Comparison of ENCODE assay signal across 8 cellular contexts in genomic region chr12:949337-950099, GRCh38. TPM values are rescaled to one million over a fixed set of nuclear protein-coding genes. Genes with fewer than 3 reads are reported as not detected.
DNase-seq lines count a peak whose midpoint lies in the region; ATAC-seq, FAIRE-seq and TF ChIP-seq lines count a peak whose summit lies in the region.

Gene RAD52 (minus strand): TSS chr12:949694. CDS start chr12:933058, 16,636 bp downstream.

- TF ChIP-seq CTCF in WERI-Rb-1 (IDR thresholded peaks at IDR 0.05; ENCODE audit: low read depth, low read length), result peak; percentile 79
- peak; percentile 90 for TF ChIP-seq CTCF in bronchial epithelial cell (IDR thresholded peaks at IDR 0.05; ENCODE audit: insufficient read depth, low read length, severe bottlenecking)
- peak; percentile 96 for TF ChIP-seq CTCF in smooth muscle cell (IDR thresholded peaks at IDR 0.05; ENCODE audit: borderline replicate concordance, insufficient read depth, poor library complexity, severe bottlenecking)

- H3K27ac ChIP-seq in WERI-Rb-1, result peak within 1 kb of the TSS; percentile 93
- peak within 1 kb of the TSS; percentile 88 for H3K27ac ChIP-seq in smooth muscle cell (ENCODE audit: low read depth)

- H3K9me3 ChIP-seq in WERI-Rb-1 (ENCODE audit: severe bottlenecking) (no peaks in the 10 kb centered on the region), smooth muscle cell (replicated peaks; ENCODE audit: low read depth) (no peaks in the 10 kb centered on the region)

- H3K9ac ChIP-seq in smooth muscle cell (ENCODE audit: low read depth), result peak within 1 kb of the TSS; percentile 62

- H3F3A ChIP-seq in smooth muscle cell (ENCODE audit: low read depth), result no peaks in the 10 kb centered on the region

- H3K4me3 ChIP-seq in WERI-Rb-1 (ENCODE audit: low read depth, low read length) (peak within 1 kb of the TSS; percentile 74), bronchial epithelial cell (ENCODE audit: low read depth, low read length) (peak within 1 kb of the TSS; percentile 81), smooth muscle cell (peak within 1 kb of the TSS; percentile 72)

- WGBS in smooth muscle cell (ENCODE audit: low lambda C conversion rate), result under 1% methylated on average over 55 of the region's 58 CpGs

- peak within 1 kb of the TSS; percentile 89 for H3K4me2 ChIP-seq in smooth muscle cell

- H3K79me2 ChIP-seq in smooth muscle cell (ENCODE audit: low read depth), result peaks cover 19% of the 10 kb centered on the region

- H3K4me1 ChIP-seq in smooth muscle cell (ENCODE audit: low read depth), result peaks cover 6% of the 10 kb centered on the region

- DNase-seq in ACHN (peak; percentile 100), NCI-H2196 treated with DMSO at 0.1 percent for 48 hours (lab: John Stamatoyannopoulos, UW; ENCODE audit: unreplicated experiment) (peak; percentile 86), WERI-Rb-1 (peak; percentile 97), bronchial epithelial cell (ENCODE audit: low read depth) (peak; percentile 93), iPS-NIHi11 (ENCODE audit: low spot score) (peak; percentile 92), smooth muscle cell (lab: John Stamatoyannopoulos, UW; ENCODE audit: unreplicated experiment) (peak; percentile 90)

- peak within 1 kb of the TSS; percentile 79 for H2AFZ ChIP-seq in smooth muscle cell (ENCODE audit: low read depth)

- in situ Hi-C loops in ACHN (cut with HindIII; ENCODE audit: low pct_ligation_motif_present, low pct_unique_long_range_greater_than_20kb, low sequenced_read_pairs), result no loop called here

- no peaks in the 10 kb centered on the region for H4K20me1 ChIP-seq in smooth muscle cell (ENCODE audit: low read depth)

- no peaks in the 10 kb centered on the region for H3K36me3 ChIP-seq in WERI-Rb-1
- no peaks in the 10 kb centered on the region for H3K36me3 ChIP-seq in bronchial epithelial cell (ENCODE audit: control insufficient read depth, insufficient read depth, low read length)
- H3K36me3 ChIP-seq in smooth muscle cell (ENCODE audit: low read depth), result no peaks in the 10 kb centered on the region

- H3K27me3 ChIP-seq in WERI-Rb-1 (ENCODE audit: insufficient read depth, low read depth, severe bottlenecking), result no peaks in the 10 kb centered on the region
- no peaks in the 10 kb centered on the region for H3K27me3 ChIP-seq in bronchial epithelial cell (ENCODE audit: control insufficient read depth, insufficient read depth, low read length)
- no peaks in the 10 kb centered on the region for H3K27me3 ChIP-seq in smooth muscle cell (ENCODE audit: low read depth)

- peak; percentile 81 for ATAC-seq in GM18868 (IDR thresholded peaks at IDR 0.05; ENCODE audit: unreplicated experiment)
- ATAC-seq in HG03135 (IDR thresholded peaks at IDR 0.05; ENCODE audit: unreplicated experiment), result peak; percentile 72

- no peak for FAIRE-seq in bronchial epithelial cell (lab: Jason Lieb, UNC)

RNA-seq across cellular contexts. Expression of gene RAD52, which starts in this region (rescaled TPM):
- total RNA-seq in bronchial epithelial cell (12.9 and 16.3 TPM in 2 replicates), smooth muscle cell (5.8 and 15.1 TPM in 2 replicates)
- polyA plus RNA-seq in smooth muscle cell, result 2.8 and 4.4 TPM in 2 replicates

Comparison
In these comparisons a context has a peak if more than half of its experiments do, and no peak if none do; other contexts are left out.
1. Peak in every context shown above with its lines: DNase-seq, ATAC-seq, H3K4me3 ChIP-seq and H3K27ac ChIP-seq.